In genomic region chr4:74933562-74934015, GRCh38 we compare ENCODE assay signal across 8 cellular contexts. TPM values are rescaled to one million over a fixed set of nuclear protein-coding genes. Genes with fewer than 3 reads are reported as not detected.
DNase-seq lines count a peak whose midpoint lies in the region; ATAC-seq and TF ChIP-seq lines count a peak whose summit lies in the region.

No MANE protein-coding gene starts in this region.

- no peaks in the 10 kb centered on the region for H3K27me3 ChIP-seq in mucosa of rectum (ENCODE audit: control insufficient read depth in 2 of 2, insufficient read depth in 2 of 2, low read length in 2 of 2)

- peak overlapping the region; percentile 61 for H3K4me3 ChIP-seq in GM12864 (ENCODE audit: low read depth, low read length)
- H3K4me3 ChIP-seq in mucosa of rectum (ENCODE audit: low read length in 2 of 2), result peak overlapping the region; percentile 73 to 86

- DNase-seq in GM12864 (ENCODE audit: low read depth) (no peak), NCI-H1694 (lab: John Stamatoyannopoulos, UW) (peak; percentile 28), ecto neural progenitor cell (ENCODE audit: low spot score) (peak; percentile 53), GDM1 (lab: John Stamatoyannopoulos, UW) (no peak), glomerular visceral epithelial cell (ENCODE audit: extremely low spot score) (no peak), H4 (ENCODE audit: low spot score) (no peak)

- peak overlapping the region; percentile 84 to 89 for H3K9ac ChIP-seq in mucosa of rectum (ENCODE audit: low read depth in 1 of 2, low read length in 2 of 2)

- H3K36me3 ChIP-seq in mucosa of rectum (ENCODE audit: control insufficient read depth in 2 of 2, insufficient read depth in 2 of 2, low read length in 2 of 2), result no peaks in the 10 kb centered on the region

- peak overlapping the region; percentile 84 to 91 for H3K27ac ChIP-seq in mucosa of rectum (ENCODE audit: low read depth in 2 of 2, low read length in 2 of 2)

- H3K4me1 ChIP-seq in mucosa of rectum (ENCODE audit: control insufficient read depth in 2 of 2, insufficient read depth in 2 of 2, low read length in 2 of 2), result peaks cover 2 to 3% of the 10 kb centered on the region in 2 donors

- ATAC-seq in GM18519 (IDR thresholded peaks at IDR 0.05; ENCODE audit: low FRiP score, unreplicated experiment), result no peak

- no peaks in the 10 kb centered on the region for H3K9me3 ChIP-seq in mucosa of rectum (ENCODE audit: control insufficient read depth in 2 of 2, low read length in 2 of 2)

- TF ChIP-seq CTCF in GM12864 (IDR thresholded peaks at IDR 0.05; ENCODE audit: low read depth, low read length, missing control alignments), result no peak

RNA-seq across cellular contexts. Expression of gene PARM1, which starts 0.7 kb away (rescaled TPM):
- 3.4 and 4.3 TPM in 2 replicates for total RNA-seq in H4 (2014; rRNA removed; shearing (Covaris generic))

Comparison
In these comparisons a context has a peak if more than half of its experiments do, and no peak if none do; other contexts are left out.
1. DNase-seq: peak in NCI-H1694 (single experiment) and ecto neural progenitor cell (single experiment); none in GM12864 (single experiment), GDM1 (single experiment), glomerular visceral epithelial cell (single experiment) and H4 (single experiment).